Comparison of ENCODE assay signal across 35 cellular contexts in genomic region chr3:39112535-39112934, GRCh38.
"Had no signal": no experiment of that assay in that cellular context is flagged by ENCODE, and none has a peak within 500 bp of the region (broad histone marks: within the 10 kb centered on the region; RNA-seq: fewer than 3 reads in every experiment).

No MANE protein-coding gene starts in this region.

- H3K4me1 ChIP-seq: ascending aorta had no signal

- H3K27ac ChIP-seq: ascending aorta, cardiac muscle cell, VCaP had no signal

- H3K27me3 ChIP-seq: ascending aorta, cardiac muscle cell had no signal

- H3K4me3 Mint-ChIP-seq: activated B cell treated with CpG ODN at 0.5 μM for 24 hours; activated CD4-positive, alpha-beta T cell treated with anti-CD3 and anti-CD28 coated beads, Interleukin-2, amount 10 ng/mL, durations not matched to agents 24 days and 14 days; activated CD8-positive, alpha-beta T cell treated with anti-CD3 and anti-CD28 coated beads for 36 hours; activated naive CD4-positive, alpha-beta T cell treated with anti-CD3 and anti-CD28 coated beads, Interleukin-2, amount 10 ng/mL, durations not matched to agents 7 days and 5 days; activated naive CD4-positive, alpha-beta T cell treated with anti-CD3 and anti-CD28 coated beads, Interleukin-2, amount 50 U/mL, for 24 hours; activated naive CD8-positive, alpha-beta T cell; activated naive CD8-positive, alpha-beta T cell treated with anti-CD3 and anti-CD28 coated beads, Interleukin-2, amount 10 ng/mL, durations not matched to agents 7 days and 5 days; activated naive CD8-positive, alpha-beta T cell treated with anti-CD3 and anti-CD28 coated beads, Interleukin-2, amount 50 U/mL, for 24 hours; activated T-cell treated with anti-CD3 and anti-CD28 coated beads, Interleukin-2, amount 50 U/mL, for 4 hours; activated T-cell treated with anti-CD3 and anti-CD28 coated beads, Interleukin-2, amount 50 U/mL, for 72 hours; activated T-helper 1 cell treated with anti-CD3 and anti-CD28 coated beads, Interleukin-12 subunit alpha, Interleukin-12 subunit beta, Interleukin-2, Interleukin-4 antibody, amounts not matched to agents 30 ng/mL and 10 ng/mL and 1 ng/mL, durations not matched to agents 14 hours and 24 hours and 36 hours; activated T-helper 17 cell treated with anti-CD3 and anti-CD28 coated beads, Interleukin-2, amount 50 U/mL, for 72 hours; T-helper 1 cell treated with Interleukin-12 subunit alpha and Interleukin-12 subunit beta and Interleukin-4 antibody, amounts not matched to agents 30 μg/mL and 1 μg/mL, for 36 hours; T-helper 2 cell treated with Interferon-gamma antibody and Interleukin-4, amounts not matched to agents 5 μg/mL and 100 μg/mL, for 36 hours had no signal

- DNase-seq: activated B cell treated with CpG ODN at 0.5 μM for 24 hours; activated CD4-positive, alpha-beta T cell treated with anti-CD3 and anti-CD28 coated beads for 4 hours; activated CD4-positive, alpha-beta T cell treated with anti-CD3 and anti-CD28 coated beads, Interleukin-2, amount 10 ng/mL, durations not matched to agents 24 days and 14 days; activated CD4-positive, alpha-beta T cell treated with anti-CD3 and anti-CD28 coated beads, Interleukin-2, amount 50 U/mL, for 1 hour; activated CD4-positive, alpha-beta T cell treated with anti-CD3 and anti-CD28 coated beads, Interleukin-2, amount 50 U/mL, for 4 hours; activated CD4-positive, CD25-positive, alpha-beta regulatory T cell treated with anti-CD3 and anti-CD28 coated beads, Interleukin-2, amount 50 U/mL, for 72 hours; activated CD8-positive, alpha-beta memory T cell treated with anti-CD3 and anti-CD28 coated beads, Interleukin-2, amount 50 U/mL, for 4 hours; activated CD8-positive, alpha-beta T cell treated with anti-CD3 and anti-CD28 coated beads for 36 hours; activated gamma-delta T cell treated with Interleukin-2 at 50 U/mL for 16 hours; activated naive CD4-positive, alpha-beta T cell; activated naive CD4-positive, alpha-beta T cell treated with anti-CD3 and anti-CD28 coated beads, Interleukin-2, amount 10 ng/mL, durations not matched to agents 7 days and 5 days; activated naive CD8-positive, alpha-beta T cell treated with anti-CD3 and anti-CD28 coated beads, Interleukin-2, amount 10 ng/mL, durations not matched to agents 7 days and 5 days; activated naive CD8-positive, alpha-beta T cell treated with anti-CD3 and anti-CD28 coated beads, Interleukin-2, amount 50 U/mL, for 24 hours; activated T-cell treated with anti-CD3 and anti-CD28 coated beads for 4 hours; activated T-cell treated with anti-CD3 and anti-CD28 coated beads, Interleukin-2, amount 50 U/mL, for 1 hour; activated T-cell treated with anti-CD3 and anti-CD28 coated beads, Interleukin-2, amount 50 U/mL, for 4 hours; activated T-cell treated with anti-CD3 and anti-CD28 coated beads, Interleukin-2, amount 50 U/mL, for 72 hours; amygdala; anterior cingulate cortex; central memory CD4-positive, alpha-beta T cell; T-helper 1 cell; T-helper 2 cell; T-helper 9 cell had no signal

- H3K9me3 Mint-ChIP-seq: activated B cell treated with CpG ODN at 0.5 μM for 24 hours; activated CD4-positive, alpha-beta T cell treated with anti-CD3 and anti-CD28 coated beads, Interleukin-2, amount 10 ng/mL, durations not matched to agents 24 days and 14 days; activated CD8-positive, alpha-beta T cell treated with anti-CD3 and anti-CD28 coated beads for 36 hours; activated naive CD4-positive, alpha-beta T cell treated with anti-CD3 and anti-CD28 coated beads, Interleukin-2, amount 10 ng/mL, durations not matched to agents 7 days and 5 days; activated naive CD4-positive, alpha-beta T cell treated with anti-CD3 and anti-CD28 coated beads, Interleukin-2, amount 50 U/mL, for 24 hours; activated naive CD8-positive, alpha-beta T cell treated with anti-CD3 and anti-CD28 coated beads, Interleukin-2, amount 10 ng/mL, durations not matched to agents 7 days and 5 days; activated naive CD8-positive, alpha-beta T cell treated with anti-CD3 and anti-CD28 coated beads, Interleukin-2, amount 50 U/mL, for 24 hours; activated T-cell treated with anti-CD3 and anti-CD28 coated beads, Interleukin-2, amount 50 U/mL, for 4 hours; activated T-cell treated with anti-CD3 and anti-CD28 coated beads, Interleukin-2, amount 50 U/mL, for 72 hours; activated T-helper 1 cell treated with anti-CD3 and anti-CD28 coated beads, Interleukin-12 subunit alpha, Interleukin-12 subunit beta, Interleukin-2, Interleukin-4 antibody, amounts not matched to agents 30 ng/mL and 10 ng/mL and 1 ng/mL, durations not matched to agents 14 hours and 24 hours and 36 hours; activated T-helper 17 cell treated with anti-CD3 and anti-CD28 coated beads, Interleukin-2, amount 50 U/mL, for 72 hours; brain; T-helper 1 cell treated with Interleukin-12 subunit alpha and Interleukin-12 subunit beta and Interleukin-4 antibody, amounts not matched to agents 30 μg/mL and 1 μg/mL, for 36 hours; T-helper 2 cell treated with Interferon-gamma antibody and Interleukin-4, amounts not matched to agents 5 μg/mL and 100 μg/mL, for 36 hours had no signal

- H3K36me3 Mint-ChIP-seq: activated naive CD4-positive, alpha-beta T cell treated with anti-CD3 and anti-CD28 coated beads, Interleukin-2, amount 10 ng/mL, durations not matched to agents 7 days and 5 days; activated naive CD4-positive, alpha-beta T cell treated with anti-CD3 and anti-CD28 coated beads, Interleukin-2, amount 50 U/mL, for 24 hours; activated naive CD8-positive, alpha-beta T cell treated with anti-CD3 and anti-CD28 coated beads, Interleukin-2, amount 10 ng/mL, durations not matched to agents 7 days and 5 days; brain had no signal

- ATAC-seq: activated CD8-positive, alpha-beta T cell treated with anti-CD3 and anti-CD28 coated beads for 36 hours; activated naive CD8-positive, alpha-beta T cell treated with anti-CD3 and anti-CD28 coated beads, Interleukin-2, amount 50 U/mL, for 24 hours; activated T-cell treated with anti-CD3 and anti-CD28 coated beads, Interleukin-2, amount 50 U/mL, for 4 hours; activated T-cell treated with anti-CD3 and anti-CD28 coated beads, Interleukin-2, amount 50 U/mL, for 72 hours; activated T-helper 17 cell treated with anti-CD3 and anti-CD28 coated beads, Interleukin-2, amount 50 U/mL, for 72 hours had no signal

- FAIRE-seq: bronchial epithelial cell, TTC549 had no signal

- H3K36me3 ChIP-seq: cardiac muscle cell had no signal

- H3K9me3 ChIP-seq: ascending aorta had no signal

- H3K27me3 Mint-ChIP-seq: activated B cell treated with CpG ODN at 0.5 μM for 24 hours; activated CD4-positive, alpha-beta T cell treated with anti-CD3 and anti-CD28 coated beads, Interleukin-2, amount 10 ng/mL, durations not matched to agents 24 days and 14 days; activated CD8-positive, alpha-beta T cell treated with anti-CD3 and anti-CD28 coated beads for 36 hours; activated naive CD4-positive, alpha-beta T cell treated with anti-CD3 and anti-CD28 coated beads, Interleukin-2, amount 50 U/mL, for 24 hours; activated naive CD8-positive, alpha-beta T cell; activated naive CD8-positive, alpha-beta T cell treated with anti-CD3 and anti-CD28 coated beads, Interleukin-2, amount 50 U/mL, for 24 hours; activated T-helper 17 cell treated with anti-CD3 and anti-CD28 coated beads, Interleukin-2, amount 50 U/mL, for 72 hours had no signal

- H3K4me3 ChIP-seq: ascending aorta, cardiac muscle cell had no signal

- H3K27ac Mint-ChIP-seq: activated B cell treated with CpG ODN at 0.5 μM for 24 hours; activated CD4-positive, alpha-beta T cell treated with anti-CD3 and anti-CD28 coated beads, Interleukin-2, amount 10 ng/mL, durations not matched to agents 24 days and 14 days; activated CD8-positive, alpha-beta T cell treated with anti-CD3 and anti-CD28 coated beads for 36 hours; activated naive CD4-positive, alpha-beta T cell treated with anti-CD3 and anti-CD28 coated beads, Interleukin-2, amount 10 ng/mL, durations not matched to agents 7 days and 5 days; activated naive CD4-positive, alpha-beta T cell treated with anti-CD3 and anti-CD28 coated beads, Interleukin-2, amount 50 U/mL, for 24 hours; activated naive CD8-positive, alpha-beta T cell; activated naive CD8-positive, alpha-beta T cell treated with anti-CD3 and anti-CD28 coated beads, Interleukin-2, amount 10 ng/mL, durations not matched to agents 7 days and 5 days; activated naive CD8-positive, alpha-beta T cell treated with anti-CD3 and anti-CD28 coated beads, Interleukin-2, amount 50 U/mL, for 24 hours; activated T-cell treated with anti-CD3 and anti-CD28 coated beads, Interleukin-2, amount 50 U/mL, for 72 hours; activated T-helper 1 cell treated with anti-CD3 and anti-CD28 coated beads, Interleukin-12 subunit alpha, Interleukin-12 subunit beta, Interleukin-2, Interleukin-4 antibody, amounts not matched to agents 30 ng/mL and 10 ng/mL and 1 ng/mL, durations not matched to agents 14 hours and 24 hours and 36 hours; brain; T-helper 1 cell treated with Interleukin-12 subunit alpha and Interleukin-12 subunit beta and Interleukin-4 antibody, amounts not matched to agents 30 μg/mL and 1 μg/mL, for 36 hours; T-helper 2 cell treated with Interferon-gamma antibody and Interleukin-4, amounts not matched to agents 5 μg/mL and 100 μg/mL, for 36 hours had no signal
